10 cellular contexts compared by ENCODE assay signal in the genomic region with DNA sequence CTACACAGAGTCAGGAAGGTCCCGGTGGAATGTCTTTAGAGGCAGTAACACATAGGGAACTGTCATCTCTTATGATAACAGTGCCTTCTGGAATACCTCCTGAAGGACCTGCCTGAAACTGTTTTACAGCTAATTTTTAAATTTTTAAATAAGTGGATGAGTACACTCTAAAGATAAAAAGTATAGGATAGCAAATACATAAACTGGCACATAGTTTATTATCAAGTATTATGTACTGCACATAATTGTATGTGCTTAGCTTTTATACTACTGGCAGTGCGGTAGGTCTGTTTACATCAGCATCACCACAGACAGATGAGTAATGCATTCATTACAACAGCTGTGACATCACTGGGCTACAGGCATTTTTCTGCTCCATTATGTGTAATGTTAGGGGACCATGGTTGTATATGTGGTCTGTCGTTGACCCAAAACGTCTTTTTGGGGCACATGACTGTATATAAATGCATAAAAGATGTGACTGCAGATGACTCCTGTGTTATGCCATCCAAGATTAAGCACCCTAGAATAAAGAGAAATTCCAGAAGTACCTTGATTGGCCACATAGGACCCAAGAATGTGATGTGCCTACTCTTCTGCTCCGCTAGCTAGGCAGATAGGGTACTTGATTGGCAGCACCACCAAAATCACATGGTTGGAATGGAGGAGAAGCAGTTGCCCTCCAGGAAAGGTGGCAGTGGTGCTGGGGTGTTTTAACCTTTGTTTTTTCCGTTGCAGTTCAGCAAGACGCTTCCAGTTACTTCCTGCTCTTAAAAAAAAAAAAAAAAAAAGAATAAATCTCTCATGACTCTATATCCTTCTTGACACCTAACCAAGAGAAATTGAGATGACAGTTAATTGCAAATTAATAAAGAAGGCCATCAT. TPM values are rescaled to one million over a fixed set of nuclear protein-coding genes. Genes with fewer than 3 reads are reported as not detected.
DNase-seq lines count a peak whose midpoint lies in the region; ATAC-seq, FAIRE-seq and TF ChIP-seq lines count a peak whose summit lies in the region.
"Had no signal": no experiment of that assay in that cellular context is flagged by ENCODE, and none has a peak within 500 bp of the region (broad histone marks: within the 10 kb centered on the region; RNA-seq: fewer than 3 reads in every experiment).

No MANE protein-coding gene starts in this region.

- H3K79me1 ChIP-seq in mesendoderm (ENCODE audit: low read length) = peaks cover 3% of the 10 kb centered on the region

- no peak for ATAC-seq in GM18505 (IDR thresholded peaks at IDR 0.05; ENCODE audit: unreplicated experiment)
- no peak for ATAC-seq in pancreas

- H3K27ac ChIP-seq in AG04450 (ENCODE audit: low read depth, low read length) (no peak overlapping the region), pancreas (no peak overlapping the region), mesendoderm (ENCODE audit: low read depth, low read length) (no peak overlapping the region)
- H3K27ac ChIP-seq: VCaP had no signal

- no peak overlapping the region for H3K23ac ChIP-seq in mesendoderm (ENCODE audit: low read length)

- POLR2A ChIA-PET in AG04450 (lab: Yijun Ruan, JAX) = interaction anchor here (0.6 to 1.0 kb wide), 3 partner anchors 10 to 974 kb away, joined by 3 to 8 read pairs (median 7); partner anchors contain the start of gene EPHB3
- POLR2A ChIA-PET in activated CD4-positive, alpha-beta T cell treated with anti-CD3 and anti-CD28 coated beads, Interleukin-2, amount 10 ng/mL, durations not matched to agents 7 days and 5 days (lab: Charles Lee) = no interaction called here

- H3K4me2 ChIP-seq in mesendoderm (ENCODE audit: low read length) = no peak overlapping the region

- no peak overlapping the region for H3K4ac ChIP-seq in mesendoderm (ENCODE audit: low read depth, low read length)

- no peaks in the 10 kb centered on the region; the same call in 1 of the 2 replicates for H3K9me3 ChIP-seq in AG04450 (ENCODE audit: control insufficient read depth, insufficient read depth, low read length)
- no peaks in the 10 kb centered on the region for H3K9me3 ChIP-seq in pancreas

- H3K4me3 ChIP-seq in AG04450 (ENCODE audit: low read depth, low read length) (no peak overlapping the region), fibroblast of mammary gland (ENCODE audit: control insufficient read depth, low read depth, low read length) (no peak overlapping the region), pancreas (no peak overlapping the region), mesendoderm (ENCODE audit: low read length) (no peak overlapping the region)

- no peaks in the 10 kb centered on the region for H3K9me3 Mint-ChIP-seq in activated CD4-positive, alpha-beta T cell treated with anti-CD3 and anti-CD28 coated beads, Interleukin-2, amount 10 ng/mL, durations not matched to agents 7 days and 5 days

- no peak overlapping the region for H4K5ac ChIP-seq in mesendoderm (ENCODE audit: low read length)

- no peak overlapping the region for H3K4me3 Mint-ChIP-seq in activated CD4-positive, alpha-beta T cell treated with anti-CD3 and anti-CD28 coated beads, Interleukin-2, amount 10 ng/mL, durations not matched to agents 7 days and 5 days

- TF ChIP-seq CTCF in AG04450 (IDR thresholded peaks at IDR 0.05; ENCODE audit: low read depth, low read length) (no peak), fibroblast of mammary gland (conservative IDR thresholded peaks at IDR 0.05; ENCODE audit: control insufficient read depth, insufficient read depth, low read depth, low read length) (no peak), pancreas (IDR thresholded peaks at IDR 0.05) (no peak)

- no peak for TF ChIP-seq POLR2A in GM18505 (IDR thresholded peaks at IDR 0.05; ENCODE audit: borderline replicate concordance, extremely low read depth, insufficient read depth, insufficient read length)

- H3K4me1 ChIP-seq in pancreas (peaks cover 0 to 11% (median 7%) of the 10 kb centered on the region in 3 donors), mesendoderm (ENCODE audit: control insufficient read depth, low read depth, low read length) (no peaks in the 10 kb centered on the region)

- H3K27ac Mint-ChIP-seq in activated CD4-positive, alpha-beta T cell treated with anti-CD3 and anti-CD28 coated beads, Interleukin-2, amount 10 ng/mL, durations not matched to agents 7 days and 5 days = peak overlapping the region; percentile 68

- H3K27me3 ChIP-seq in AG04450 (ENCODE audit: control insufficient read depth, insufficient read depth, low read length) (no peaks in the 10 kb centered on the region), pancreas (no peaks in the 10 kb centered on the region), mesendoderm (ENCODE audit: insufficient read depth, low read length, poor library complexity) (no peaks in the 10 kb centered on the region)

- no peak overlapping the region for H3K9ac ChIP-seq in mesendoderm (ENCODE audit: low read length)

- H3K36me3 ChIP-seq in pancreas (no peaks in the 10 kb centered on the region), mesendoderm (ENCODE audit: control insufficient read depth, insufficient read depth, low read length) (no peaks in the 10 kb centered on the region)

- CTCF ChIA-PET in AG04450 (lab: Charles Lee) = interaction anchor here (0.6 to 2.4 kb wide), 3 partner anchors 10 to 805 kb away, joined by 3 to 9 read pairs (median 4); no protein-coding TSS in a partner anchor
- CTCF ChIA-PET in activated CD4-positive, alpha-beta T cell treated with anti-CD3 and anti-CD28 coated beads, Interleukin-2, amount 10 ng/mL, durations not matched to agents 7 days and 5 days (lab: Charles Lee) = interaction anchor here (1.0 to 2.6 kb wide), 6 partner anchors 8 to 254 kb away, joined by 3 to 6 read pairs (median 5); partner anchors contain the start of gene EPHB3

- DNase-seq in AG04450 (ENCODE audit: low read depth, low spot score) = peak; percentile 68
- DNase-seq in EH (ENCODE audit: low read depth) = peak; percentile 86
- DNase-seq in activated CD4-positive, alpha-beta T cell treated with anti-CD3 and anti-CD28 coated beads, Interleukin-2, amount 10 ng/mL, durations not matched to agents 7 days and 5 days = peak; percentile 36
- peak; percentile 87 for DNase-seq in fibroblast of mammary gland (ENCODE audit: low read depth)
- no peak for DNase-seq in germinal center (ENCODE audit: low spot score)
- no peak for DNase-seq in pancreas
- no peak for DNase-seq in mesendoderm
- DNase-seq: glutamatergic neuron had no signal

- FAIRE-seq in pancreas (lab: Jason Lieb, UNC) = no peak

- H2BK120ac ChIP-seq in mesendoderm (ENCODE audit: low read depth, low read length) = no peak overlapping the region

- peaks cover 24% of the 10 kb centered on the region for H3K36me3 Mint-ChIP-seq in activated CD4-positive, alpha-beta T cell treated with anti-CD3 and anti-CD28 coated beads, Interleukin-2, amount 10 ng/mL, durations not matched to agents 7 days and 5 days (ENCODE audit: low read depth)

- no peak overlapping the region for H4K8ac ChIP-seq in mesendoderm (ENCODE audit: low read depth, low read length)

- intact Hi-C loops in pancreas (cut with DNase I) = no loop called here

- H3K79me2 ChIP-seq in mesendoderm (ENCODE audit: control insufficient read depth, insufficient read depth, low read length) = peaks cover 3% of the 10 kb centered on the region

- H3K18ac ChIP-seq in mesendoderm (ENCODE audit: low read length) = no peak overlapping the region

- no peaks in the 10 kb centered on the region for H3K27me3 Mint-ChIP-seq in activated CD4-positive, alpha-beta T cell treated with anti-CD3 and anti-CD28 coated beads, Interleukin-2, amount 10 ng/mL, durations not matched to agents 7 days and 5 days

- H2BK5ac ChIP-seq in mesendoderm (ENCODE audit: low read length) = no peak overlapping the region

- no peak overlapping the region for H3K56ac ChIP-seq in mesendoderm (ENCODE audit: low read length)

- 81 to 85% methylated on average over 7 of the region's 7 CpGs for WGBS in pancreas, 2 donors
- no CpG with 5 or more reads among the region's 7 CpGs for WGBS in mesendoderm (ENCODE audit: extremely low coverage, insufficient coverage, low lambda C conversion rate)

- H2BK15ac ChIP-seq in mesendoderm (replicated peaks; ENCODE audit: low read depth) = no peak overlapping the region

- H3K4me1 Mint-ChIP-seq in activated CD4-positive, alpha-beta T cell treated with anti-CD3 and anti-CD28 coated beads, Interleukin-2, amount 10 ng/mL, durations not matched to agents 7 days and 5 days = peaks cover 59% of the 10 kb centered on the region

- no peak overlapping the region for H2AK5ac ChIP-seq in mesendoderm (ENCODE audit: low read length)

RNA-seq across cellular contexts. Expression of gene VPS8, which starts 3.3 kb away (rescaled TPM):
- polyA plus RNA-seq in AG04450 (2011; rRNA removed) (33.4 and 40.6 TPM in 2 replicates), pancreas (10 to 100 TPM in 1 of 2 donors, 1 to 10 TPM in 1; 7.9 to 14.6 TPM)
- 48.0 and 97.7 TPM in 2 replicates for polyA minus RNA-seq in AG04450 (2011; rRNA and poly(A)+ RNA removed)
- 10 to 100 TPM; 63.0 to 69.3 TPM for total RNA-seq in activated CD4-positive, alpha-beta T cell treated with anti-CD3 and anti-CD28 coated beads, Interleukin-2, amount 10 ng/mL, durations not matched to agents 7 days and 5 days
- 10 to 100 TPM; 11.8 to 37.5 (median 21.2) TPM for total RNA-seq in pancreas
- 11.8 TPM for polyA plus RNA-seq in mesendoderm (2013, experiment 1 of 2)
- polyA plus RNA-seq in mesendoderm (2013, experiment 2 of 2) = 10.6 TPM

Comparison
In these comparisons a context has a peak if more than half of its experiments do, and no peak if none do; other contexts are left out.
1. DNase-seq: peak in AG04450 (single experiment), EH (single experiment), activated CD4-positive, alpha-beta T cell treated with anti-CD3 and anti-CD28 coated beads, Interleukin-2, amount 10 ng/mL, durations not matched to agents 7 days and 5 days (single experiment) and fibroblast of mammary gland (single experiment); none in germinal center (single experiment), pancreas (0 of 6) and mesendoderm (single experiment).